Comparison of ENCODE assay signal across 1 cellular context in genomic region chr10:84012831-84013458, GRCh38.
TF ChIP-seq lines count a peak whose summit lies in the region.

No MANE protein-coding gene starts in this region.

TF ChIP-seq in GM23338, 12 proteins besides CTCF, POLR2A, EP300 and RAD21 (continued from another document):
- TF ChIP-seq ZNF462 (CRISPR knock-in tag; IDR thresholded peaks at IDR 0.05) (no peak), ZNF331 (CRISPR knock-in tag; IDR thresholded peaks at IDR 0.05; ENCODE audit: low read depth) (no peak), NANOG (IDR thresholded peaks at IDR 0.05; ENCODE audit: borderline replicate concordance) (no peak), EZH2 (IDR thresholded peaks at IDR 0.05; ENCODE audit: low read depth, unreplicated experiment) (no peak), CREB1 (CRISPR knock-in tag; IDR thresholded peaks at IDR 0.05; ENCODE audit: low read depth) (no peak), ETS1 (IDR thresholded peaks at IDR 0.05) (no peak), POLR2AphosphoS5 (IDR thresholded peaks at IDR 0.05; ENCODE audit: low read depth) (no peak), EZH2phosphoT487 (IDR thresholded peaks at IDR 0.05; ENCODE audit: unreplicated experiment) (no peak), JUNB (IDR thresholded peaks at IDR 0.05; ENCODE audit: unreplicated experiment) (no peak), REST (IDR thresholded peaks at IDR 0.05; ENCODE audit: unreplicated experiment) (no peak)
TF ChIP-seq in GM23338: peak in this region for 0.
